In genomic region chr4:82275431-82276423, GRCh38 we compare ENCODE assay signal across 15 cellular contexts.
DNase-seq lines count a peak whose midpoint lies in the region; ATAC-seq and TF ChIP-seq lines count a peak whose summit lies in the region.
"Had no signal": no experiment of that assay in that cellular context is flagged by ENCODE, and none has a peak within 500 bp of the region (broad histone marks: within the 10 kb centered on the region; RNA-seq: fewer than 3 reads in every experiment).

No MANE protein-coding gene starts in this region.

- TF ChIP-seq CTCF in HEK293 (tag by site-specific recombination; IDR thresholded peaks at IDR 0.05): 0 out of 2 replicates have a peak, but pooled peaks have one; percentile 37
- no peak for TF ChIP-seq CTCF in WTC11 (IDR thresholded peaks at IDR 0.05)
- TF ChIP-seq CTCF in mesothelial cell of epicardium (IDR thresholded peaks at IDR 0.05; ENCODE audit: unreplicated experiment): no peak

- no peaks in the 10 kb centered on the region for H3K9me3 ChIP-seq in HEK293 (ENCODE audit: control insufficient read depth, insufficient read depth, low read depth, low read length)

- no peaks in the 10 kb centered on the region for H3K36me3 Mint-ChIP-seq in activated naive CD4-positive, alpha-beta T cell treated with anti-CD3 and anti-CD28 coated beads, Interleukin-2, amount 10 ng/mL, durations not matched to agents 7 days and 5 days
- H3K36me3 Mint-ChIP-seq in WTC11 (no peaks in the 10 kb centered on the region), mesothelial cell of epicardium (no peaks in the 10 kb centered on the region)
- H3K36me3 Mint-ChIP-seq in stimulated activated effector memory CD8-positive, alpha-beta T cell treated with anti-CD3 and anti-CD28 coated beads, Interleukin-12 subunit alpha, Interleukin-12 subunit beta, amount 100 ng/mL, for 72 hours: no peaks in the 10 kb centered on the region
- H3K36me3 Mint-ChIP-seq: activated CD8-positive, alpha-beta memory T cell treated with anti-CD3 and anti-CD28 coated beads, Interleukin-2, amount 10 ng/mL, durations not matched to agents 7 days and 5 days; CD8-positive, alpha-beta memory T cell had no signal

- peaks cover 32% of the 10 kb centered on the region for H3K27me3 Mint-ChIP-seq in activated naive CD4-positive, alpha-beta T cell treated with anti-CD3 and anti-CD28 coated beads, Interleukin-2, amount 10 ng/mL, durations not matched to agents 7 days and 5 days
- H3K27me3 Mint-ChIP-seq in WTC11 (ENCODE audit: low read depth): peaks cover 35% of the 10 kb centered on the region
- H3K27me3 Mint-ChIP-seq in mesothelial cell of epicardium (ENCODE audit: low read depth): peaks cover 66% of the 10 kb centered on the region

- peak; percentile 27 for DNase-seq in activated naive CD4-positive, alpha-beta T cell treated with anti-CD3 and anti-CD28 coated beads, Interleukin-2, amount 10 ng/mL, durations not matched to agents 7 days and 5 days
- DNase-seq in activated naive CD4-positive, alpha-beta T cell treated with anti-CD3 and anti-CD28 coated beads, Interleukin-2, amount 50 U/mL, for 16 hours: no peak
- DNase-seq in WTC11 (ENCODE audit: low spot score) (peak; percentile 37), mesothelial cell of epicardium (ENCODE audit: low spot score in 2 of 2, unreplicated experiment in 2 of 2) (no peak), NCI-H524 (lab: John Stamatoyannopoulos, UW) (no peak)
- no peak for DNase-seq in stimulated activated effector memory CD8-positive, alpha-beta T cell treated with anti-CD3 and anti-CD28 coated beads, Interleukin-12 subunit alpha, Interleukin-12 subunit beta, amount 100 ng/mL, for 72 hours (ENCODE audit: low spot score in 2 of 2)
- DNase-seq: ACHN; activated CD8-positive, alpha-beta memory T cell treated with anti-CD3 and anti-CD28 coated beads, Interleukin-2, amount 10 ng/mL, durations not matched to agents 7 days and 5 days; CD8-positive, alpha-beta memory T cell; cortex of kidney; erythroblast; NCI-H1048; RPMI8226 had no signal

- no peaks in the 10 kb centered on the region for H3K4me1 Mint-ChIP-seq in activated naive CD4-positive, alpha-beta T cell treated with anti-CD3 and anti-CD28 coated beads, Interleukin-2, amount 10 ng/mL, durations not matched to agents 7 days and 5 days
- H3K4me1 Mint-ChIP-seq in WTC11 (no peaks in the 10 kb centered on the region), mesothelial cell of epicardium (no peaks in the 10 kb centered on the region)
- peaks cover 13% of the 10 kb centered on the region for H3K4me1 Mint-ChIP-seq in stimulated activated effector memory CD8-positive, alpha-beta T cell treated with anti-CD3 and anti-CD28 coated beads, Interleukin-12 subunit alpha, Interleukin-12 subunit beta, amount 100 ng/mL, for 72 hours

- POLR2A ChIA-PET in HEK293 (lab: Yijun Ruan, JAX): no interaction called here
- POLR2A ChIA-PET in WTC11 (lab: Charles Lee): no interaction called here

- H3K4me1 ChIP-seq in HEK293 (ENCODE audit: control insufficient read depth, insufficient read depth, low read length): peaks cover 2% of the 10 kb centered on the region; the same call in 1 of the 2 replicates

- H3K27ac ChIP-seq in HEK293 (ENCODE audit: extremely low read depth, low read depth, low read length): no peak overlapping the region

- peaks cover 3% of the 10 kb centered on the region for H3K9me3 Mint-ChIP-seq in activated naive CD4-positive, alpha-beta T cell treated with anti-CD3 and anti-CD28 coated beads, Interleukin-2, amount 10 ng/mL, durations not matched to agents 7 days and 5 days
- H3K9me3 Mint-ChIP-seq in WTC11: 0 out of 2 replicates have a peak, but pooled peaks cover 6% of the 10 kb centered on the region
- H3K9me3 Mint-ChIP-seq in stimulated activated effector memory CD8-positive, alpha-beta T cell treated with anti-CD3 and anti-CD28 coated beads, Interleukin-12 subunit alpha, Interleukin-12 subunit beta, amount 100 ng/mL, for 72 hours: no peaks in the 10 kb centered on the region
- peaks cover 4% of the 10 kb centered on the region for H3K9me3 Mint-ChIP-seq in mesothelial cell of epicardium

- H3K36me3 ChIP-seq in HEK293 (ENCODE audit: control insufficient read depth in 2 of 2, insufficient read depth in 1 of 2, low read length in 2 of 2): no peaks in the 10 kb centered on the region

- H3K4me3 Mint-ChIP-seq in activated naive CD4-positive, alpha-beta T cell treated with anti-CD3 and anti-CD28 coated beads, Interleukin-2, amount 10 ng/mL, durations not matched to agents 7 days and 5 days: no peak overlapping the region
- H3K4me3 Mint-ChIP-seq in WTC11: no peak overlapping the region
- H3K4me3 Mint-ChIP-seq in stimulated activated effector memory CD8-positive, alpha-beta T cell treated with anti-CD3 and anti-CD28 coated beads, Interleukin-12 subunit alpha, Interleukin-12 subunit beta, amount 100 ng/mL, for 72 hours: no peak overlapping the region
- H3K4me3 Mint-ChIP-seq in mesothelial cell of epicardium: no peak overlapping the region
- H3K4me3 Mint-ChIP-seq: activated CD8-positive, alpha-beta memory T cell treated with anti-CD3 and anti-CD28 coated beads, Interleukin-2, amount 10 ng/mL, durations not matched to agents 7 days and 5 days; CD8-positive, alpha-beta memory T cell had no signal

- H3K27ac Mint-ChIP-seq in activated naive CD4-positive, alpha-beta T cell treated with anti-CD3 and anti-CD28 coated beads, Interleukin-2, amount 10 ng/mL, durations not matched to agents 7 days and 5 days: no peak overlapping the region
- H3K27ac Mint-ChIP-seq in WTC11 (no peak overlapping the region), mesothelial cell of epicardium (no peak overlapping the region)
- no peak overlapping the region for H3K27ac Mint-ChIP-seq in stimulated activated effector memory CD8-positive, alpha-beta T cell treated with anti-CD3 and anti-CD28 coated beads, Interleukin-12 subunit alpha, Interleukin-12 subunit beta, amount 100 ng/mL, for 72 hours
- H3K27ac Mint-ChIP-seq: activated CD8-positive, alpha-beta memory T cell treated with anti-CD3 and anti-CD28 coated beads, Interleukin-2, amount 10 ng/mL, durations not matched to agents 7 days and 5 days had no signal

- peak; percentile 100 for ATAC-seq in WTC11
- ATAC-seq in stimulated activated effector memory CD8-positive, alpha-beta T cell treated with anti-CD3 and anti-CD28 coated beads, Interleukin-12 subunit alpha, Interleukin-12 subunit beta, amount 100 ng/mL, for 72 hours: peak; percentile 51
- ATAC-seq in GM18867 (IDR thresholded peaks at IDR 0.05; ENCODE audit: unreplicated experiment): no peak
- ATAC-seq: activated CD8-positive, alpha-beta memory T cell treated with anti-CD3 and anti-CD28 coated beads, Interleukin-2, amount 10 ng/mL, durations not matched to agents 7 days and 5 days had no signal

- no peak overlapping the region for H3K4me3 ChIP-seq in HEK293 (ENCODE audit: low read depth, low read length)

- CTCF ChIA-PET in activated naive CD4-positive, alpha-beta T cell treated with anti-CD3 and anti-CD28 coated beads, Interleukin-2, amount 10 ng/mL, durations not matched to agents 7 days and 5 days (lab: Charles Lee): interaction anchor here (1.1 kb wide), 1 partner anchor 9 kb away, joined by 7 read pairs; no protein-coding TSS in a partner anchor
- CTCF ChIA-PET in HEK293 (lab: Yijun Ruan, JAX) (interaction anchor here (0.6 kb wide), 1 partner anchor 90 kb away, joined by 3 read pairs; no protein-coding TSS in a partner anchor), WTC11 (lab: Charles Lee) (interaction anchor here (0.5 to 1.6 kb wide), 7 partner anchors 9 to 463 kb away, joined by 3 to 28 read pairs (median 4); no protein-coding TSS in a partner anchor)

TF ChIP-seq in HEK293, 187 proteins besides CTCF, POLR2A, EP300 and RAD21:
- no peak for TF ChIP-seq SP3 (tag by site-specific recombination; IDR thresholded peaks at IDR 0.05)

TF ChIP-seq in WTC11, 78 proteins besides CTCF, POLR2A, EP300 and RAD21:
- no peak for TF ChIP-seq GRHL2 (CRISPR knock-in tag; IDR thresholded peaks at IDR 0.05; ENCODE audit: insufficient replicate concordance, severe bottlenecking)
- no peak for TF ChIP-seq ZNF317 (CRISPR knock-in tag; IDR thresholded peaks at IDR 0.05; ENCODE audit: borderline replicate concordance, low read depth)
- no peak for TF ChIP-seq ZNF671 (CRISPR knock-in tag; IDR thresholded peaks at IDR 0.05)
- TF ChIP-seq CREB1 (CRISPR knock-in tag; IDR thresholded peaks at IDR 0.05): no peak
- no peak for TF ChIP-seq ZNF423 (CRISPR knock-in tag; IDR thresholded peaks at IDR 0.05)
- TF ChIP-seq ETV6 (CRISPR knock-in tag; IDR thresholded peaks at IDR 0.05): no peak
- no peak for TF ChIP-seq USF2 (CRISPR knock-in tag; IDR thresholded peaks at IDR 0.05)
- TF ChIP-seq GABPB1 (CRISPR knock-in tag; IDR thresholded peaks at IDR 0.05): no peak
- no peak for TF ChIP-seq TP53 (CRISPR knock-in tag; IDR thresholded peaks at IDR 0.05)
- TF ChIP-seq ZNF232 (CRISPR knock-in tag; IDR thresholded peaks at IDR 0.05): no peak

Comparison
In these comparisons a context has a peak if more than half of its experiments do, and no peak if none do; other contexts are left out.
1. DNase-seq: peak in activated naive CD4-positive, alpha-beta T cell treated with anti-CD3 and anti-CD28 coated beads, Interleukin-2, amount 10 ng/mL, durations not matched to agents 7 days and 5 days (single experiment) and WTC11 (single experiment); none in activated naive CD4-positive, alpha-beta T cell treated with anti-CD3 and anti-CD28 coated beads, Interleukin-2, amount 50 U/mL, for 16 hours (single experiment), stimulated activated effector memory CD8-positive, alpha-beta T cell treated with anti-CD3 and anti-CD28 coated beads, Interleukin-12 subunit alpha, Interleukin-12 subunit beta, amount 100 ng/mL, for 72 hours (0 of 2), mesothelial cell of epicardium (0 of 2) and NCI-H524 (0 of 2).